ENCODE assay signal across 1 cellular context in the genomic region with DNA sequence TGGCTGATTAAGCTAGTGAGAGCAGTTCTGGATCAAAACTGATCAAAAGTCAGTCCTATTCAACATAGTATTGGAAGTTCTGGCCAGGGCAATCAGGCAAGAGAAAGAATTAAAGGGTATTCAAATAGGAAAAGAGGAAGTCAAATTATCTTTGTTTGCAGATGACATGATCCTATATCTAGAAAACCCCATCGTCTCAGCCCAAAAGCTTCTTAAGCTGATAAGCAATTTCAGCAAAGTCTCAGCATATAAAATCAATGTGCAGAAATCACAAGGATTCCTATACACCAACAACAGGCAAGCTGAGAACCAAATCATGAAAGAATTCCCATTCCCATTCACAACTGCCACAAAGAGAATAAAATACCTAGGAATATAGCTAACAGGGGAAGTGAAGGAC.
A peak's percentile ranks its signal among the peaks of the same experiment; 100 is the strongest.
TF ChIP-seq lines count a peak whose summit lies in the region.
"Not testable (repeated sequence)": the region's sequence is repeated elsewhere in the genome, so short reads cannot be mapped to it uniquely, and the experiment has no call there.

No MANE protein-coding gene starts in this region.

TF ChIP-seq in K562, 482 proteins besides CTCF, POLR2A, EP300 and RAD21 (continues in another document):
- peak in 1 of 2 experiments; percentile 49; a peak in 1 of 4 replicates for TF ChIP-seq ZMIZ1 (IDR thresholded peaks at IDR 0.05; ENCODE audit: low read depth in 2 of 2, low read length in 2 of 2)
- TF ChIP-seq PYGO2 (tag; IDR thresholded peaks at IDR 0.05): peak; percentile 74; the same call in 1 of the 2 replicates
- peak; percentile 87 for TF ChIP-seq ZNF644 (tag; IDR thresholded peaks at IDR 0.05; ENCODE audit: low read depth)
- TF ChIP-seq FOSL1 (tag; conservative IDR thresholded peaks at IDR 0.05): peak; percentile 49; the same call in 1 of the 2 replicates
- TF ChIP-seq CBFA2T3 (IDR thresholded peaks at IDR 0.05): peak; percentile 93
- TF ChIP-seq TARDBP (IDR thresholded peaks at IDR 0.05): peak; percentile 61; the same call in 1 of the 2 replicates
- peak; percentile 88 for TF ChIP-seq FOXM1 (IDR thresholded peaks at IDR 0.05; ENCODE audit: low read depth)
- not testable (repeated sequence) for TF ChIP-seq FOXM1 (CRISPR knock-in tag; IDR thresholded peaks at IDR 0.05; ENCODE audit: low read depth); NR4A1 (CRISPR knock-in tag; IDR thresholded peaks at IDR 0.05); PBX2 (CRISPR knock-in tag; IDR thresholded peaks at IDR 0.05; ENCODE audit: low read depth)
- TF ChIP-seq, protein P1, sequence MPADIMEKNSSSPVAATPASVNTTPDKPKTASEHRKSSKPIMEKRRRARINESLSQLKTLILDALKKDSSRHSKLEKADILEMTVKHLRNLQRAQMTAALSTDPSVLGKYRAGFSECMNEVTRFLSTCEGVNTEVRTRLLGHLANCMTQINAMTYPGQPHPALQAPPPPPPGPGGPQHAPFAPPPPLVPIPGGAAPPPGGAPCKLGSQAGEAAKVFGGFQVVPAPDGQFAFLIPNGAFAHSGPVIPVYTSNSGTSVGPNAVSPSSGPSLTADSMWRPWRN (IDR thresholded peaks at IDR 0.05; ENCODE audit: low read depth): peak; percentile 58; the same call in 1 of the 2 replicates
- peak; percentile 83 to 89 for TF ChIP-seq TRIM24 (IDR thresholded peaks at IDR 0.05)
- 0 out of 2 replicates have a peak, but pooled peaks have one; percentile 56 for TF ChIP-seq ZNF41 (CRISPR knock-in tag; conservative IDR thresholded peaks at IDR 0.05)
- TF ChIP-seq TCF3 (CRISPR knock-in tag; IDR thresholded peaks at IDR 0.05): peak; percentile 91
- TF ChIP-seq PML (IDR thresholded peaks at IDR 0.05; ENCODE audit: low read length): peak; percentile 64
- peak; percentile 94 for TF ChIP-seq SMARCA4 (IDR thresholded peaks at IDR 0.05)
- peak in 1 of 2 experiments; percentile 88; a peak in 2 of 4 replicates for TF ChIP-seq TEAD1 (CRISPR knock-in tag; IDR thresholded peaks at IDR 0.05)
- peak; percentile 62 for TF ChIP-seq CXXC5 (CRISPR knock-in tag; IDR thresholded peaks at IDR 0.05)
- peak; percentile 83 for TF ChIP-seq ZNF766 (CRISPR knock-in tag; conservative IDR thresholded peaks at IDR 0.05)
- TF ChIP-seq NCOA2 (IDR thresholded peaks at IDR 0.05; ENCODE audit: partially characterized antibody in 2 of 2): peak in 1 of 2 experiments; percentile 51
- peak; percentile 79 for TF ChIP-seq ZFP1 (CRISPR knock-in tag; IDR thresholded peaks at IDR 0.05)
- peak; percentile 93 for TF ChIP-seq DPF2 (IDR thresholded peaks at IDR 0.05)
- TF ChIP-seq, protein P2, sequence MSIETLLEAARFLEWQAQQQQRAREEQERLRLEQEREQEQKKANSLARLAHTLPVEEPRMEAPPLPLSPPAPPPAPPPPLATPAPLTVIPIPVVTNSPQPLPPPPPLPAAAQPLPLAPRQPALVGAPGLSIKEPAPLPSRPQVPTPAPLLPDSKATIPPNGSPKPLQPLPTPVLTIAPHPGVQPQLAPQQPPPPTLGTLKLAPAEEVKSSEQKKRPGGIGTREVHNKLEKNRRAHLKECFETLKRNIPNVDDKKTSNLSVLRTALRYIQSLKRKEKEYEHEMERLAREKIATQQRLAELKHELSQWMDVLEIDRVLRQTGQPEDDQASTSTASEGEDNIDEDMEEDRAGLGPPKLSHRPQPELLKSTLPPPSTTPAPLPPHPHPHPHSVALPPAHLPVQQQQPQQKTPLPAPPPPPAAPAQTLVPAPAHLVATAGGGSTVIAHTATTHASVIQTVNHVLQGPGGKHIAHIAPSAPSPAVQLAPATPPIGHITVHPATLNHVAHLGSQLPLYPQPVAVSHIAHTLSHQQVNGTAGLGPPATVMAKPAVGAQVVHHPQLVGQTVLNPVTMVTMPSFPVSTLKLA (conservative IDR thresholded peaks at IDR 0.05): peak in 1 of 2 experiments; percentile 40; a peak in 1 of 4 replicates
- peak in 1 of 3 experiments; percentile 58; a peak in 2 of 6 replicates for TF ChIP-seq ZBTB11 (CRISPR knock-in tag; IDR thresholded peaks at IDR 0.05)
- TF ChIP-seq STAT5A (IDR thresholded peaks at IDR 0.05; ENCODE audit: borderline replicate concordance, low read length): peak; percentile 57; the same call in 1 of the 2 replicates
- TF ChIP-seq, protein P3, sequence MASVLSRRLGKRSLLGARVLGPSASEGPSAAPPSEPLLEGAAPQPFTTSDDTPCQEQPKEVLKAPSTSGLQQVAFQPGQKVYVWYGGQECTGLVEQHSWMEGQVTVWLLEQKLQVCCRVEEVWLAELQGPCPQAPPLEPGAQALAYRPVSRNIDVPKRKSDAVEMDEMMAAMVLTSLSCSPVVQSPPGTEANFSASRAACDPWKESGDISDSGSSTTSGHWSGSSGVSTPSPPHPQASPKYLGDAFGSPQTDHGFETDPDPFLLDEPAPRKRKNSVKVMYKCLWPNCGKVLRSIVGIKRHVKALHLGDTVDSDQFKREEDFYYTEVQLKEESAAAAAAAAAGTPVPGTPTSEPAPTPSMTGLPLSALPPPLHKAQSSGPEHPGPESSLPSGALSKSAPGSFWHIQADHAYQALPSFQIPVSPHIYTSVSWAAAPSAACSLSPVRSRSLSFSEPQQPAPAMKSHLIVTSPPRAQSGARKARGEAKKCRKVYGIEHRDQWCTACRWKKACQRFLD (CRISPR knock-in tag; IDR thresholded peaks at IDR 0.05): peak; percentile 87; the same call in 1 of the 2 replicates
- 0 out of 2 replicates have a peak, but pooled peaks have one; percentile 75 for TF ChIP-seq ZNF197 (CRISPR knock-in tag; IDR thresholded peaks at IDR 0.05; ENCODE audit: low read depth)
- peak; percentile 64; the same call in 1 of the 2 replicates for TF ChIP-seq LEF1 (IDR thresholded peaks at IDR 0.05)
- peak; percentile 76 for TF ChIP-seq HDAC3 (IDR thresholded peaks at IDR 0.05; ENCODE audit: borderline replicate concordance, partially characterized antibody)
- TF ChIP-seq CBFA2T2 (conservative IDR thresholded peaks at IDR 0.05): peak; percentile 90
- TF ChIP-seq VEZF1 (CRISPR knock-in tag; IDR thresholded peaks at IDR 0.05): peak; percentile 54
- peak; percentile 55 for TF ChIP-seq ATF7 (IDR thresholded peaks at IDR 0.05)
- TF ChIP-seq NCOA1 (IDR thresholded peaks at IDR 0.05; ENCODE audit: low read depth): peak; percentile 63
- peak; percentile 90 for TF ChIP-seq KLF16 (IDR thresholded peaks at IDR 0.05)
- 0 out of 2 replicates have a peak, but pooled peaks have one; percentile 27 for TF ChIP-seq ZNF239 (CRISPR knock-in tag; IDR thresholded peaks at IDR 0.05)
- 0 out of 2 replicates have a peak, but pooled peaks have one; percentile 82 for TF ChIP-seq HMG20A (CRISPR knock-in tag; conservative IDR thresholded peaks at IDR 0.05)
- peak; percentile 85 for TF ChIP-seq ZNF175 (CRISPR knock-in tag; IDR thresholded peaks at IDR 0.05; ENCODE audit: low read depth)
- TF ChIP-seq NR4A1 (tag; IDR thresholded peaks at IDR 0.05): 0 out of 2 replicates have a peak, but pooled peaks have one; percentile 46
- peak; percentile 81 for TF ChIP-seq SPI1 (IDR thresholded peaks at IDR 0.05; ENCODE audit: borderline replicate concordance, low read depth, low read length)
- TF ChIP-seq DMBX1 (CRISPR knock-in tag; IDR thresholded peaks at IDR 0.05; ENCODE audit: borderline replicate concordance): 0 out of 2 replicates have a peak, but pooled peaks have one; percentile 68
- 0 out of 2 replicates have a peak, but pooled peaks have one; percentile 19 for TF ChIP-seq PBX2 (tag; conservative IDR thresholded peaks at IDR 0.05; ENCODE audit: low read depth)
- TF ChIP-seq HDAC2 (IDR thresholded peaks at IDR 0.05): peak; percentile 93
- TF ChIP-seq SOX6 (IDR thresholded peaks at IDR 0.05): peak; percentile 96
- TF ChIP-seq HDAC1 (IDR thresholded peaks at IDR 0.05): peak in 1 of 2 experiments; percentile 86; a peak in 2 of 4 replicates
- 0 out of 2 replicates have a peak, but pooled peaks have one; percentile 78 for TF ChIP-seq HEY1 (CRISPR knock-in tag; IDR thresholded peaks at IDR 0.05; ENCODE audit: borderline replicate concordance)
- TF ChIP-seq KDM1A (IDR thresholded peaks at IDR 0.05): peak; percentile 97
- peak in 1 of 2 experiments; percentile 49; a peak in 1 of 4 replicates for TF ChIP-seq FOXA3 (CRISPR knock-in tag; conservative IDR thresholded peaks at IDR 0.05 in 1 of 2, IDR thresholded peaks at IDR 0.05 in 1 of 2)
- TF ChIP-seq NBN (IDR thresholded peaks at IDR 0.05; ENCODE audit: low read depth): peak; percentile 42; the same call in 1 of the 2 replicates
- TF ChIP-seq NFIC (IDR thresholded peaks at IDR 0.05): peak; percentile 72
- peak; percentile 73 for TF ChIP-seq ZNF589 (CRISPR knock-in tag; IDR thresholded peaks at IDR 0.05; ENCODE audit: low read depth)
- 0 out of 2 replicates have a peak, but pooled peaks have one; percentile 42 for TF ChIP-seq ZBTB9 (CRISPR knock-in tag; IDR thresholded peaks at IDR 0.05)
- TF ChIP-seq ARID1B (IDR thresholded peaks at IDR 0.05): peak; percentile 97
